In genomic region chr1:198643827-198644226, GRCh38 we compare ENCODE assay signal across 20 cellular contexts. TPM values are rescaled to one million over a fixed set of nuclear protein-coding genes. Genes with fewer than 3 reads are reported as not detected.
DNase-seq lines count a peak whose midpoint lies in the region; ATAC-seq and TF ChIP-seq lines count a peak whose summit lies in the region.
"Had no signal": no experiment of that assay in that cellular context is flagged by ENCODE, and none has a peak within 500 bp of the region (broad histone marks: within the 10 kb centered on the region; RNA-seq: fewer than 3 reads in every experiment).

No MANE protein-coding gene starts in this region.

- H3K9me3 Mint-ChIP-seq in activated CD4-positive, alpha-beta T cell treated with anti-CD3 and anti-CD28 coated beads, Interleukin-2, amount 10 ng/mL, durations not matched to agents 24 days and 14 days = no peaks in the 10 kb centered on the region
- no peaks in the 10 kb centered on the region for H3K9me3 Mint-ChIP-seq in IgD-negative memory B cell
- no peaks in the 10 kb centered on the region for H3K9me3 Mint-ChIP-seq in activated naive CD8-positive, alpha-beta T cell treated with anti-CD3 and anti-CD28 coated beads for 36 hours

- peaks cover 64% of the 10 kb centered on the region for H3K36me3 Mint-ChIP-seq in activated CD4-positive, alpha-beta T cell treated with anti-CD3 and anti-CD28 coated beads, Interleukin-2, amount 10 ng/mL, durations not matched to agents 24 days and 14 days (ENCODE audit: low read depth)
- H3K36me3 Mint-ChIP-seq in IgD-negative memory B cell = peaks cover 27% of the 10 kb centered on the region
- peaks cover 70% of the 10 kb centered on the region for H3K36me3 Mint-ChIP-seq in activated naive CD8-positive, alpha-beta T cell treated with anti-CD3 and anti-CD28 coated beads for 36 hours

- H3K27me3 Mint-ChIP-seq in activated CD4-positive, alpha-beta T cell treated with anti-CD3 and anti-CD28 coated beads, Interleukin-2, amount 10 ng/mL, durations not matched to agents 24 days and 14 days = no peaks in the 10 kb centered on the region
- no peaks in the 10 kb centered on the region for H3K27me3 Mint-ChIP-seq in IgD-negative memory B cell
- no peaks in the 10 kb centered on the region for H3K27me3 Mint-ChIP-seq in activated naive CD8-positive, alpha-beta T cell treated with anti-CD3 and anti-CD28 coated beads for 36 hours
- H3K27me3 Mint-ChIP-seq: progenitor cell of endocrine pancreas had no signal

- TF ChIP-seq CTCF in spleen (IDR thresholded peaks at IDR 0.05 in 8 of 11, conservative IDR thresholded peaks at IDR 0.05 in 3 of 11) = no peak

- peak overlapping the region in 6 of 8 donors; percentile 45 to 73 (median 49) for H3K4me3 ChIP-seq in spleen
- H3K4me3 ChIP-seq: smooth muscle cell, uterus had no signal

- WGBS in spleen, 5 donors = 48 to 70% (median 60%) methylated on average over 1 of the region's 1 CpG

- peak; percentile 69 for DNase-seq in activated CD4-positive, alpha-beta T cell treated with anti-CD3 and anti-CD28 coated beads, Interleukin-2, amount 10 ng/mL, durations not matched to agents 24 days and 14 days
- DNase-seq in activated CD4-positive, alpha-beta T cell treated with anti-CD3 and anti-CD28 coated beads, Interleukin-2, amount 50 U/mL, for 4 hours = no peak
- DNase-seq in activated naive CD8-positive, alpha-beta T cell treated with anti-CD3 and anti-CD28 coated beads for 36 hours = no peak
- no peak for DNase-seq in spleen
- no peak for DNase-seq in iPS-NIHi11 (ENCODE audit: low spot score)
- no peak for DNase-seq in iPS-NIHi7 (ENCODE audit: extremely low spot score)
- DNase-seq: amygdala; Caco-2; cerebellar nuclear complex; KBM-7; left lung; NCI-H1417 treated with DMSO at 0.1 percent for 48 hours; NCI-H2227 treated with DMSO at 0.1 percent for 48 hours; NK-92 treated with Interleukin-12 subunit alpha and Interleukin-12 subunit beta, amount 100 ng/mL, for 24 hours; SHP77 treated with DMSO at 0.1 percent for 48 hours; uterus had no signal

- H3K4me1 Mint-ChIP-seq in activated CD4-positive, alpha-beta T cell treated with anti-CD3 and anti-CD28 coated beads, Interleukin-2, amount 10 ng/mL, durations not matched to agents 24 days and 14 days = peaks cover 43% of the 10 kb centered on the region
- H3K4me1 Mint-ChIP-seq in IgD-negative memory B cell = peaks cover 43 to 50% (median 48%) of the 10 kb centered on the region in 3 donors
- peaks cover 49% of the 10 kb centered on the region for H3K4me1 Mint-ChIP-seq in activated naive CD8-positive, alpha-beta T cell treated with anti-CD3 and anti-CD28 coated beads for 36 hours

- no peaks in the 10 kb centered on the region for H3K9me3 ChIP-seq in spleen
- H3K9me3 ChIP-seq: Caco-2, left lung, uterus had no signal

- no peaks in the 10 kb centered on the region for H3K27me3 ChIP-seq in spleen (replicated peaks in 1 of 7)
- H3K27me3 ChIP-seq: left lung, uterus had no signal

- H3K4me1 ChIP-seq in spleen = peaks cover 14 to 73% (median 60%) of the 10 kb centered on the region in 6 donors
- H3K4me1 ChIP-seq: Caco-2, uterus had no signal

- H3K27ac ChIP-seq in spleen = peak overlapping the region in 6 of 8 donors; percentile 66 to 95 (median 92)
- H3K27ac ChIP-seq: left lung, uterus had no signal

- ATAC-seq in GM21737 (IDR thresholded peaks at IDR 0.05; ENCODE audit: unreplicated experiment) = no peak
- ATAC-seq: left lung had no signal

- peak overlapping the region; percentile 89 for H3K4me3 Mint-ChIP-seq in activated CD4-positive, alpha-beta T cell treated with anti-CD3 and anti-CD28 coated beads, Interleukin-2, amount 10 ng/mL, durations not matched to agents 24 days and 14 days
- peak overlapping the region; percentile 82 to 98 (median 92) for H3K4me3 Mint-ChIP-seq in IgD-negative memory B cell
- H3K4me3 Mint-ChIP-seq in activated naive CD8-positive, alpha-beta T cell treated with anti-CD3 and anti-CD28 coated beads for 36 hours = peak overlapping the region; percentile 92

- intact Hi-C loops in activated CD4-positive, alpha-beta T cell treated with anti-CD3 and anti-CD28 coated beads, Interleukin-2, amount 10 ng/mL, durations not matched to agents 24 days and 14 days (cut with micrococcal nuclease) = loop anchor here (5.0 kb wide), 2 partner anchors 293 to 487 kb away; partner anchors contain the start of gene NEK7
- intact Hi-C loops in spleen (cut with DNase I; ENCODE audit: low total_unique reads) = no loop called here

- peak overlapping the region; percentile 97 for H3K27ac Mint-ChIP-seq in activated CD4-positive, alpha-beta T cell treated with anti-CD3 and anti-CD28 coated beads, Interleukin-2, amount 10 ng/mL, durations not matched to agents 24 days and 14 days
- H3K27ac Mint-ChIP-seq in IgD-negative memory B cell = peak overlapping the region; percentile 7 to 64 (median 44)
- H3K27ac Mint-ChIP-seq in activated naive CD8-positive, alpha-beta T cell treated with anti-CD3 and anti-CD28 coated beads for 36 hours = peak overlapping the region; percentile 93
- H3K27ac Mint-ChIP-seq: progenitor cell of endocrine pancreas had no signal

- no peak for TF ChIP-seq POLR2A in spleen (IDR thresholded peaks at IDR 0.05)

- peaks cover 0 to 53% (median 2%) of the 10 kb centered on the region in 6 donors for H3K36me3 ChIP-seq in spleen
- H3K36me3 ChIP-seq: left lung, uterus had no signal

RNA-seq across cellular contexts. Expression of gene PTPRC, which starts 5.0 kb away (rescaled TPM):
- 436 and 438 TPM in 2 replicates for total RNA-seq in activated CD4-positive, alpha-beta T cell treated with anti-CD3 and anti-CD28 coated beads, Interleukin-2, amount 10 ng/mL, durations not matched to agents 24 days and 14 days
- polyA plus RNA-seq in IgD-negative memory B cell = 744 TPM
- 100 to 1,000 TPM; 421 to 422 TPM for total RNA-seq in activated naive CD8-positive, alpha-beta T cell treated with anti-CD3 and anti-CD28 coated beads for 36 hours
- total RNA-seq in spleen = 100 to 1,000 TPM; 439 to 716 (median 526) TPM
- polyA plus RNA-seq in spleen = 10 to 100 TPM; 79.2 to 99.3 (median 92.4) TPM
- total RNA-seq: progenitor cell of endocrine pancreas had no signal
- polyA plus RNA-seq: smooth muscle cell had no signal

Comparison
In these comparisons a context has a peak if more than half of its experiments do, and no peak if none do; other contexts are left out.
1. H3K27ac Mint-ChIP-seq: peak in every context shown above with its lines; median percentile 97 in activated CD4-positive, alpha-beta T cell treated with anti-CD3 and anti-CD28 coated beads, Interleukin-2, amount 10 ng/mL, durations not matched to agents 24 days and 14 days; 93 in activated naive CD8-positive, alpha-beta T cell treated with anti-CD3 and anti-CD28 coated beads for 36 hours; 44 in IgD-negative memory B cell.